Comparison of ENCODE assay signal across 1 cellular context in the genomic region with DNA sequence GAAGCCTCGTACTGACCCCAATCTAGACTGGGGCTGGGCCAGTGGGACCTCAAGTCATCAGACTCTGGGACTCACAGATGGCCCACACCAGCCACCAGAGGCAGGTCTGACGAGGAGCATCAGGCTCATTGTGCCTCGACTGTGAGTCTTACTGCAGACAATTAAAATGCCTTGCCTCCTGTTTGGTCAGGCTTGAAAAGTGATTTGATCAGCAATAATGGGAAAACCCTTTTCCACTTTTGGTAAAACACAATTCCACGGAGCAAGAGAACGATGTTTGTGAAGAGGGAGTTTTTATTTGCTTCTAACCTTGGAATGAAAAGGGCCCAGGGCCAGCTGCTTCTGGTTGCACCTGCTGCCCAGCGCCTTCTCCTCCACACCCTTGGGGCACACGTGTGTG.
TF ChIP-seq lines count a peak whose summit lies in the region.

No MANE protein-coding gene starts in this region.

TF ChIP-seq in HepG2, 621 proteins besides CTCF, POLR2A, EP300 and RAD21 (continued from another document):
- TF ChIP-seq ZNF549 (CRISPR knock-in tag; IDR thresholded peaks at IDR 0.05) (no peak), CEBPG (CRISPR knock-in tag; IDR thresholded peaks at IDR 0.05) (no peak), RFX1 (IDR thresholded peaks at IDR 0.05) (no peak), ZNF589 (CRISPR knock-in tag; conservative IDR thresholded peaks at IDR 0.05) (no peak), MAFK (conservative IDR thresholded peaks at IDR 0.05 in 1 of 2, IDR thresholded peaks at IDR 0.05 in 1 of 2; ENCODE audit: low read length in 2 of 2) (peak; percentile 50 to 72), BCL3 (CRISPR knock-in tag; IDR thresholded peaks at IDR 0.05) (no peak)
TF ChIP-seq in HepG2: peak in this region for 2.
